In genomic region chr2:182283512-182283911, GRCh38 we compare ENCODE assay signal across 1 cellular context.
TF ChIP-seq lines count a peak whose summit lies in the region.

No MANE protein-coding gene starts in this region.

TF ChIP-seq in GM12891, 5 proteins besides CTCF, POLR2A, EP300 and RAD21 (continued from another document):
- TF ChIP-seq TAF1 (IDR thresholded peaks at IDR 0.05; ENCODE audit: low read depth, low read length) (no peak), POLR2AphosphoS5 (IDR thresholded peaks at IDR 0.05; ENCODE audit: low read depth, low read length) (no peak)
